In the genomic region with DNA sequence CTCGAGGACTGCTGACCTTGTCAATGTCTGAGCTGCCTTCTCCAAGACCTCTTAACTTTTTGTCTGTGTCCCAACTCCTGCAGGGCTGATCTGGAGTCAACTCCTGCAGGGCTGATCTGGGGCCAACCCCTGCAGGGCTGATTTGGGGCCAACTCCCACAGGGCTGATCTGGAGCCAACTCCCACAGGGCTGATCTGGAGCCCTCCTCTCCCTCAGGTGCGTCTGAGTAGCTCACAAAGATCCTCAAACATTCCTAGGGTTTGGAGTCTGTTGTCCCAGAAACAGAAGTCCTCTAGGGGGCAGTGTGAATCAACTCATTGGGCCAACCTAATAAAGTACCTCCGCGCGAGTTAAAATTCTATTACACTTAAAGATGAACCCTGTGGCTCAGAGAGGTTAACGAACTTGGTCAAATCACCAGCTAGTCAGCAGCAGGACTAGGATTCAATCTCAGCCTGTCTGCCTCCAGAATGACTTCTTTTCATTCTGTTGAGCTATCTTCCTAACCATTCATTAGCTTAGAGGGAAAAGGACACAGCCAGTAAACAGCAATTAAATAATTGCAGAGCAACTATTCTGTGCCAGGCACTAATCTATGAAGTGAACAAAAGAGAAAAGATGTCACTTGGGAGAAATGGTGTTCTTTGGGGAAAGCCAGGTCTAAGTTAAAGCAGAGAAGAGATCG, we compare ENCODE assay signal across 1 cellular context.
TF ChIP-seq lines count a peak whose summit lies in the region.

No MANE protein-coding gene starts in this region.

TF ChIP-seq in K562, 482 proteins besides CTCF, POLR2A, EP300 and RAD21 (continued from another document):
- TF ChIP-seq STAG1 (CRISPR knock-in tag; IDR thresholded peaks at IDR 0.05; ENCODE audit: borderline replicate concordance) (peak; percentile 75; the same call in 1 of the 2 replicates), ZNF121 (CRISPR knock-in tag; conservative IDR thresholded peaks at IDR 0.05) (no peak), ERF (CRISPR knock-in tag; IDR thresholded peaks at IDR 0.05) (no peak), SNIP1 (IDR thresholded peaks at IDR 0.05; ENCODE audit: low read depth) (no peak), NFIX (CRISPR knock-in tag; IDR thresholded peaks at IDR 0.05; ENCODE audit: low read depth) (no peak), MTA1 (IDR thresholded peaks at IDR 0.05; ENCODE audit: borderline replicate concordance) (no peak), ARID3A (IDR thresholded peaks at IDR 0.05; ENCODE audit: borderline replicate concordance, low read depth, low read length) (0 out of 2 replicates have a peak, but pooled peaks have one; percentile 36), BCOR (IDR thresholded peaks at IDR 0.05) (peak; percentile 46; the same call in 1 of the 2 replicates), ZNF232 (CRISPR knock-in tag; IDR thresholded peaks at IDR 0.05) (no peak), ELF4 (CRISPR knock-in tag; IDR thresholded peaks at IDR 0.05) (no peak)
